In genomic region chr3:44729384-44729910, GRCh38 we compare ENCODE assay signal across 1 cellular context.
TF ChIP-seq lines count a peak whose summit lies in the region.

Gene ZNF501 (plus strand): TSS chr3:44729635. CDS start chr3:44734422, 4,787 bp downstream.

TF ChIP-seq in K562, 482 proteins besides CTCF, POLR2A, EP300 and RAD21 (continued from another document and continues in another):
- TF ChIP-seq, protein P1, sequence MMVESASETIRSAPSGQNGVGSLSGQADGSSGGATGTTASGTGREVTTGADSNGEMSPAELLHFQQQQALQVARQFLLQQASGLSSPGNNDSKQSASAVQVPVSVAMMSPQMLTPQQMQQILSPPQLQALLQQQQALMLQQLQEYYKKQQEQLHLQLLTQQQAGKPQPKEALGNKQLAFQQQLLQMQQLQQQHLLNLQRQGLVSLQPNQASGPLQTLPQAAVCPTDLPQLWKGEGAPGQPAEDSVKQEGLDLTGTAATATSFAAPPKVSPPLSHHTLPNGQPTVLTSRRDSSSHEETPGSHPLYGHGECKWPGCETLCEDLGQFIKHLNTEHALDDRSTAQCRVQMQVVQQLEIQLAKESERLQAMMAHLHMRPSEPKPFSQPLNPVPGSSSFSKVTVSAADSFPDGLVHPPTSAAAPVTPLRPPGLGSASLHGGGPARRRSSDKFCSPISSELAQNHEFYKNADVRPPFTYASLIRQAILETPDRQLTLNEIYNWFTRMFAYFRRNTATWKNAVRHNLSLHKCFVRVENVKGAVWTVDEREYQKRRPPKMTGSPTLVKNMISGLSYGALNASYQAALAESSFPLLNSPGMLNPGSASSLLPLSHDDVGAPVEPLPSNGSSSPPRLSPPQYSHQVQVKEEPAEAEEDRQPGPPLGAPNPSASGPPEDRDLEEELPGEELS (CRISPR knock-in tag; IDR thresholded peaks at IDR 0.05; ENCODE audit: borderline replicate concordance) = peak; percentile 26; the same call in 1 of the 2 replicates
- peak; percentile 72; the same call in 1 of the 2 replicates for TF ChIP-seq ZNF511 (CRISPR knock-in tag; IDR thresholded peaks at IDR 0.05)
- no peak for TF ChIP-seq ZNF780A (CRISPR knock-in tag; IDR thresholded peaks at IDR 0.05)
- TF ChIP-seq NCOA6 (IDR thresholded peaks at IDR 0.05) = no peak
- no peak for TF ChIP-seq SMARCA4 (IDR thresholded peaks at IDR 0.05)
- TF ChIP-seq CBFA2T3 (IDR thresholded peaks at IDR 0.05) = no peak
- TF ChIP-seq NFIC (IDR thresholded peaks at IDR 0.05) = peak; percentile 20; the same call in 1 of the 2 replicates
- TF ChIP-seq ZNF316 (IDR thresholded peaks at IDR 0.05) = no peak
- no peak for TF ChIP-seq ZNF232 (CRISPR knock-in tag; IDR thresholded peaks at IDR 0.05)
- TF ChIP-seq BRD4 (IDR thresholded peaks at IDR 0.05) = peak; percentile 79; the same call in 1 of the 2 replicates
- TF ChIP-seq, protein P2, sequence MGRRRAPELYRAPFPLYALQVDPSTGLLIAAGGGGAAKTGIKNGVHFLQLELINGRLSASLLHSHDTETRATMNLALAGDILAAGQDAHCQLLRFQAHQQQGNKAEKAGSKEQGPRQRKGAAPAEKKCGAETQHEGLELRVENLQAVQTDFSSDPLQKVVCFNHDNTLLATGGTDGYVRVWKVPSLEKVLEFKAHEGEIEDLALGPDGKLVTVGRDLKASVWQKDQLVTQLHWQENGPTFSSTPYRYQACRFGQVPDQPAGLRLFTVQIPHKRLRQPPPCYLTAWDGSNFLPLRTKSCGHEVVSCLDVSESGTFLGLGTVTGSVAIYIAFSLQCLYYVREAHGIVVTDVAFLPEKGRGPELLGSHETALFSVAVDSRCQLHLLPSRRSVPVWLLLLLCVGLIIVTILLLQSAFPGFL (CRISPR knock-in tag; IDR thresholded peaks at IDR 0.05) = no peak
- peak; percentile 92 for TF ChIP-seq ZBTB33 (CRISPR knock-in tag; IDR thresholded peaks at IDR 0.05)
- TF ChIP-seq E4F1 (CRISPR knock-in tag; IDR thresholded peaks at IDR 0.05; ENCODE audit: borderline replicate concordance) = no peak
- TF ChIP-seq SRSF1 (IDR thresholded peaks at IDR 0.05; ENCODE audit: low read depth, low read length) = peak; percentile 97
- peak; percentile 68 for TF ChIP-seq ZFX (CRISPR knock-in tag; IDR thresholded peaks at IDR 0.05)
- TF ChIP-seq TCF3 (CRISPR knock-in tag; IDR thresholded peaks at IDR 0.05) = 0 out of 2 replicates have a peak, but pooled peaks have one; percentile 19
- TF ChIP-seq, protein P3, sequence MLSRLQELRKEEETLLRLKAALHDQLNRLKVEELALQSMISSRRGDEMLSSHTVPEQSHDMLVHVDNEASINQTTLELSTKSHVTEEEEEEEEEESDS (CRISPR knock-in tag; IDR thresholded peaks at IDR 0.05) = no peak
- no peak for TF ChIP-seq ZEB2 (IDR thresholded peaks at IDR 0.05)
- peak in 1 of 2 experiments; percentile 68; a peak in 2 of 4 replicates for TF ChIP-seq CSDE1 (IDR thresholded peaks at IDR 0.05)
- TF ChIP-seq NFE2 (IDR thresholded peaks at IDR 0.05; ENCODE audit: low read depth) = no peak
- TF ChIP-seq ZNF778 (CRISPR knock-in tag; IDR thresholded peaks at IDR 0.05) = no peak
- peak; percentile 91 to 92 for TF ChIP-seq TBL1XR1 (IDR thresholded peaks at IDR 0.05; ENCODE audit: low read length in 2 of 2)
- TF ChIP-seq THRB (CRISPR knock-in tag; conservative IDR thresholded peaks at IDR 0.05) = no peak
- 0 out of 2 replicates have a peak, but pooled peaks have one; percentile 47 for TF ChIP-seq GTF2F1 (IDR thresholded peaks at IDR 0.05; ENCODE audit: low read depth, low read length)
- peak; percentile 53 for TF ChIP-seq TAF9B (IDR thresholded peaks at IDR 0.05; ENCODE audit: partially characterized antibody)
- no peak for TF ChIP-seq HMGN3 (IDR thresholded peaks at IDR 0.05; ENCODE audit: borderline replicate concordance, extremely low read depth, insufficient read length, low read depth, low read length)
- no peak for TF ChIP-seq FOXJ3 (CRISPR knock-in tag; IDR thresholded peaks at IDR 0.05)
- no peak for TF ChIP-seq IRF1 (CRISPR knock-in tag; IDR thresholded peaks at IDR 0.05; ENCODE audit: borderline replicate concordance)
- TF ChIP-seq ZNF766 (CRISPR knock-in tag; conservative IDR thresholded peaks at IDR 0.05) = no peak
- TF ChIP-seq SRSF9 (IDR thresholded peaks at IDR 0.05; ENCODE audit: borderline replicate concordance, low read depth, low read length) = no peak
- TF ChIP-seq PATZ1 (CRISPR knock-in tag; IDR thresholded peaks at IDR 0.05; ENCODE audit: borderline replicate concordance) = no peak
- TF ChIP-seq, protein P4, sequence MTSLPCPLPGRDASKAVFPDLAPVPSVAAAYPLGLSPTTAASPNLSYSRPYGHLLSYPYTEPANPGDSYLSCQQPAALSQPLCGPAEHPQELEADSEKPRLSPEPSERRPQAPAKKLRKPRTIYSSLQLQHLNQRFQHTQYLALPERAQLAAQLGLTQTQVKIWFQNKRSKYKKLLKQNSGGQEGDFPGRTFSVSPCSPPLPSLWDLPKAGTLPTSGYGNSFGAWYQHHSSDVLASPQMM (CRISPR knock-in tag; IDR thresholded peaks at IDR 0.05) = no peak
- TF ChIP-seq, protein P5, sequence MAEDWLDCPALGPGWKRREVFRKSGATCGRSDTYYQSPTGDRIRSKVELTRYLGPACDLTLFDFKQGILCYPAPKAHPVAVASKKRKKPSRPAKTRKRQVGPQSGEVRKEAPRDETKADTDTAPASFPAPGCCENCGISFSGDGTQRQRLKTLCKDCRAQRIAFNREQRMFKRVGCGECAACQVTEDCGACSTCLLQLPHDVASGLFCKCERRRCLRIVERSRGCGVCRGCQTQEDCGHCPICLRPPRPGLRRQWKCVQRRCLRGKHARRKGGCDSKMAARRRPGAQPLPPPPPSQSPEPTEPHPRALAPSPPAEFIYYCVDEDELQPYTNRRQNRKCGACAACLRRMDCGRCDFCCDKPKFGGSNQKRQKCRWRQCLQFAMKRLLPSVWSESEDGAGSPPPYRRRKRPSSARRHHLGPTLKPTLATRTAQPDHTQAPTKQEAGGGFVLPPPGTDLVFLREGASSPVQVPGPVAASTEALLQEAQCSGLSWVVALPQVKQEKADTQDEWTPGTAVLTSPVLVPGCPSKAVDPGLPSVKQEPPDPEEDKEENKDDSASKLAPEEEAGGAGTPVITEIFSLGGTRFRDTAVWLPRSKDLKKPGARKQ (CRISPR knock-in tag; IDR thresholded peaks at IDR 0.05) = 0 out of 2 replicates have a peak, but pooled peaks have one; percentile 20
- TF ChIP-seq, protein P6, sequence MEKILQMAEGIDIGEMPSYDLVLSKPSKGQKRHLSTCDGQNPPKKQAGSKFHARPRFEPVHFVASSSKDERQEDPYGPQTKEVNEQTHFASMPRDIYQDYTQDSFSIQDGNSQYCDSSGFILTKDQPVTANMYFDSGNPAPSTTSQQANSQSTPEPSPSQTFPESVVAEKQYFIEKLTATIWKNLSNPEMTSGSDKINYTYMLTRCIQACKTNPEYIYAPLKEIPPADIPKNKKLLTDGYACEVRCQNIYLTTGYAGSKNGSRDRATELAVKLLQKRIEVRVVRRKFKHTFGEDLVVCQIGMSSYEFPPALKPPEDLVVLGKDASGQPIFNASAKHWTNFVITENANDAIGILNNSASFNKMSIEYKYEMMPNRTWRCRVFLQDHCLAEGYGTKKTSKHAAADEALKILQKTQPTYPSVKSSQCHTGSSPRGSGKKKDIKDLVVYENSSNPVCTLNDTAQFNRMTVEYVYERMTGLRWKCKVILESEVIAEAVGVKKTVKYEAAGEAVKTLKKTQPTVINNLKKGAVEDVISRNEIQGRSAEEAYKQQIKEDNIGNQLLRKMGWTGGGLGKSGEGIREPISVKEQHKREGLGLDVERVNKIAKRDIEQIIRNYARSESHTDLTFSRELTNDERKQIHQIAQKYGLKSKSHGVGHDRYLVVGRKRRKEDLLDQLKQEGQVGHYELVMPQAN (IDR thresholded peaks at IDR 0.05; ENCODE audit: borderline replicate concordance) = peak; percentile 73; the same call in 1 of the 2 replicates
- no peak for TF ChIP-seq ARNT (IDR thresholded peaks at IDR 0.05)
- TF ChIP-seq, protein P7, sequence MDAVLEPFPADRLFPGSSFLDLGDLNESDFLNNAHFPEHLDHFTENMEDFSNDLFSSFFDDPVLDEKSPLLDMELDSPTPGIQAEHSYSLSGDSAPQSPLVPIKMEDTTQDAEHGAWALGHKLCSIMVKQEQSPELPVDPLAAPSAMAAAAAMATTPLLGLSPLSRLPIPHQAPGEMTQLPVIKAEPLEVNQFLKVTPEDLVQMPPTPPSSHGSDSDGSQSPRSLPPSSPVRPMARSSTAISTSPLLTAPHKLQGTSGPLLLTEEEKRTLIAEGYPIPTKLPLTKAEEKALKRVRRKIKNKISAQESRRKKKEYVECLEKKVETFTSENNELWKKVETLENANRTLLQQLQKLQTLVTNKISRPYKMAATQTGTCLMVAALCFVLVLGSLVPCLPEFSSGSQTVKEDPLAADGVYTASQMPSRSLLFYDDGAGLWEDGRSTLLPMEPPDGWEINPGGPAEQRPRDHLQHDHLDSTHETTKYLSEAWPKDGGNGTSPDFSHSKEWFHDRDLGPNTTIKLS (IDR thresholded peaks at IDR 0.05; ENCODE audit: borderline replicate concordance, low read depth) = peak; percentile 75; the same call in 1 of the 2 replicates
- TF ChIP-seq, protein P8, sequence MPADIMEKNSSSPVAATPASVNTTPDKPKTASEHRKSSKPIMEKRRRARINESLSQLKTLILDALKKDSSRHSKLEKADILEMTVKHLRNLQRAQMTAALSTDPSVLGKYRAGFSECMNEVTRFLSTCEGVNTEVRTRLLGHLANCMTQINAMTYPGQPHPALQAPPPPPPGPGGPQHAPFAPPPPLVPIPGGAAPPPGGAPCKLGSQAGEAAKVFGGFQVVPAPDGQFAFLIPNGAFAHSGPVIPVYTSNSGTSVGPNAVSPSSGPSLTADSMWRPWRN (IDR thresholded peaks at IDR 0.05; ENCODE audit: low read depth) = no peak
- no peak for TF ChIP-seq ZC3H8 (IDR thresholded peaks at IDR 0.05)
- TF ChIP-seq NCOA2 (IDR thresholded peaks at IDR 0.05; ENCODE audit: partially characterized antibody in 2 of 2) = no peak
